8 cellular contexts compared by ENCODE assay signal in the genomic region with DNA sequence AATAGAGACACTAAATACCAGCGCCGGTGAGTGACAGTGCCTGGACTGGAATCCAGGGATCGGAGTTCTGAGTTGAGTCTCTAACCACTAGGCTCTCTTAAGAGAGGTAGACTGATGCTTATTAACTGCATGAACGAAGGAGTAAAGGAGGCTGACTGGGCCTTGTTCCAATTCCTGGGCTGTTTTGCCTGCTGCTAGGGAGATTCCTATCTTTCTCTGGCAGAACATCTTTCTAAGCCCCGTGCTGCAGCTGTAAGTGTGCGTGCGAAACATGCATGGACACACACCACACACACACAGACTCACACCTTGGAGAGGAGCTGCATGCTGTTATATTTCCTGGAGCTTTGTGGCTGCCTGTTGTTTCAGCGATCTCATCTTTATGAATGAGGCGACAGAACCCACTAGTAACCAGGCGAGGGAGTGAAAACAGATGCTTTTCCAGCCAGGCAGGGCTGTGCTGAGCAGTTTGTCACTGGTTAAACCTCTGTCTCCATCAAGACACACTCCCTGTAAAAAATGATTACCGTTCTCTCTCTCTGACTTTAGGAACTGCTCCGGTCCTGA.
DNase-seq lines count a peak whose midpoint lies in the region; ATAC-seq, FAIRE-seq and TF ChIP-seq lines count a peak whose summit lies in the region.

No MANE protein-coding gene starts in this region.

- H3K4me1 ChIP-seq in pancreas = peaks cover 0 to 18% (median 10%) of the 10 kb centered on the region in 3 donors

- DNase-seq in AG08395 (ENCODE audit: low spot score) (peak; percentile 66), endothelial cell (ENCODE audit: low spot score) (no peak), pancreas (no peak), GDM1 (lab: John Stamatoyannopoulos, UW) (no peak), amniotic stem cell (lab: John Stamatoyannopoulos, UW) (no peak)

- ATAC-seq in GM18868 (IDR thresholded peaks at IDR 0.05; ENCODE audit: unreplicated experiment) = peak; percentile 23
- ATAC-seq in HG03159 (IDR thresholded peaks at IDR 0.05; ENCODE audit: unreplicated experiment) = peak; percentile 40
- peak in 3 of 4 donors; percentile 11 to 26 (median 13) for ATAC-seq in pancreas

- no peaks in the 10 kb centered on the region for H3K27me3 Mint-ChIP-seq in T-helper 1 cell treated with Interleukin-12 subunit alpha and Interleukin-12 subunit beta and Interleukin-4 antibody, amounts not matched to agents 30 μg/mL and 1 μg/mL, for 36 hours (ENCODE audit: low read depth)
- H3K27me3 Mint-ChIP-seq in endothelial cell (ENCODE audit: unreplicated experiment) = no peaks in the 10 kb centered on the region

- FAIRE-seq in pancreas (lab: Jason Lieb, UNC) = no peak

- H3K27me3 ChIP-seq in pancreas = no peaks in the 10 kb centered on the region

- H3K36me3 ChIP-seq in pancreas = no peaks in the 10 kb centered on the region

- no peak for TF ChIP-seq CTCF in endothelial cell (IDR thresholded peaks at IDR 0.05; ENCODE audit: unreplicated experiment)
- no peak for TF ChIP-seq CTCF in pancreas (IDR thresholded peaks at IDR 0.05)

- H3K4me3 Mint-ChIP-seq in T-helper 1 cell treated with Interleukin-12 subunit alpha and Interleukin-12 subunit beta and Interleukin-4 antibody, amounts not matched to agents 30 μg/mL and 1 μg/mL, for 36 hours = peak overlapping the region; percentile 43
- H3K4me3 Mint-ChIP-seq in endothelial cell (ENCODE audit: unreplicated experiment) = no peak overlapping the region

- H3K9me3 Mint-ChIP-seq in T-helper 1 cell treated with Interleukin-12 subunit alpha and Interleukin-12 subunit beta and Interleukin-4 antibody, amounts not matched to agents 30 μg/mL and 1 μg/mL, for 36 hours = no peaks in the 10 kb centered on the region
- H3K9me3 Mint-ChIP-seq in endothelial cell (ENCODE audit: unreplicated experiment) = no peaks in the 10 kb centered on the region

- peaks cover 58% of the 10 kb centered on the region for H3K4me1 Mint-ChIP-seq in T-helper 1 cell treated with Interleukin-12 subunit alpha and Interleukin-12 subunit beta and Interleukin-4 antibody, amounts not matched to agents 30 μg/mL and 1 μg/mL, for 36 hours (ENCODE audit: low read depth)
- peaks cover 32% of the 10 kb centered on the region for H3K4me1 Mint-ChIP-seq in endothelial cell (ENCODE audit: unreplicated experiment)

- no peak overlapping the region for H3K4me3 ChIP-seq in pancreas

- peak overlapping the region in 1 of 4 donors; percentile 44 for H3K27ac ChIP-seq in pancreas

- intact Hi-C loops in pancreas (cut with DNase I) = no loop called here

- no peaks in the 10 kb centered on the region for H3K9me3 ChIP-seq in pancreas

- 73 to 81% methylated on average over 12 of the region's 12 CpGs for WGBS in pancreas, 2 donors

- no peaks in the 10 kb centered on the region for H3K36me3 Mint-ChIP-seq in T-helper 1 cell treated with Interleukin-12 subunit alpha and Interleukin-12 subunit beta and Interleukin-4 antibody, amounts not matched to agents 30 μg/mL and 1 μg/mL, for 36 hours (ENCODE audit: low read depth)
- H3K36me3 Mint-ChIP-seq in endothelial cell (ENCODE audit: low read depth, unreplicated experiment) = no peaks in the 10 kb centered on the region

- peak overlapping the region; percentile 93 for H3K27ac Mint-ChIP-seq in T-helper 1 cell treated with Interleukin-12 subunit alpha and Interleukin-12 subunit beta and Interleukin-4 antibody, amounts not matched to agents 30 μg/mL and 1 μg/mL, for 36 hours
- peak overlapping the region; percentile 93 for H3K27ac Mint-ChIP-seq in endothelial cell (ENCODE audit: unreplicated experiment)
